ENCODE assay signal across 8 cellular contexts in the genomic region with DNA sequence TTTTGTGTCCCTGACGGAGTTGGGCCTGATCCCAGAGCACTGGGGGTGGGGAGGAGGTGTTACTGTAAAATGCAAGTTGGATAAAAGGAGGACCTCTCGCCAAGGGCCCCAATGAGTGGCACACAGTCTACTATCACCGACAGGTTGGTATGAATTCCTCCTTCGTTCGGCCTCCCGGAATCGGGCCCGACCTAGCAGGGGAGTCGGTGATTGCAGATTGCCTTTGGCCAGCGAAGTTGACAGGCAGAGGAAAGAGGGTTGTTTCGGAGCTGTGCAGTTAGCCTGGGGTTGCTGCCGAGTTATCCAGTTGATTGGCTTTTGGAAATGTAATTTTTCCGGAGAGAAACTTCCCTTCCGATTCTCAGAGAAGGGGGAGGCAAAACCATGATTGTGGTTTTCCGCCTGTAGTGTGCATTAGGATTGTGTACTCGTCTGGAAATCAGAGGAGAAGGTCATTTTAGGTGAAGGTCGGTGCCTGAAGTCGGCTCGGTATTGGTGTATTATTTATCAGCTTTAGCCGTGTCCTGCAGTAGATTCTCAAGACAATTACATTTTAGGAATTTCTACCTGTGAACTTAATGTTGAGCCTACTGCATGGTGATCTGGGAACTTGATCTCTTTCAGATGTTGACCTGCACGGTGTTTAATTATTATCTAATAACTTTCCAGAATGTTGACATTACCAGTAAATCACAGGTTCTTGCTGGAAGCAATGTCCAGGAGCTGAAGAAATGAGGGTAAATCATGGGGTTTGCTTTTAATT. TPM values are rescaled to one million over a fixed set of nuclear protein-coding genes. Genes with fewer than 3 reads are reported as not detected.
DNase-seq lines count a peak whose midpoint lies in the region; ATAC-seq and TF ChIP-seq lines count a peak whose summit lies in the region.

No MANE protein-coding gene starts in this region.

- ATAC-seq in HG03108 (IDR thresholded peaks at IDR 0.05; ENCODE audit: unreplicated experiment) = no peak
- ATAC-seq in GM21367 (IDR thresholded peaks at IDR 0.05; ENCODE audit: unreplicated experiment) = no peak

- TF ChIP-seq CTCF in cardiac fibroblast (IDR thresholded peaks at IDR 0.05; ENCODE audit: low read depth, low read length) = no peak
- no peak for TF ChIP-seq CTCF in stomach (IDR thresholded peaks at IDR 0.05)

- DNase-seq in activated CD4-positive, alpha-beta T cell treated with anti-CD3 and anti-CD28 coated beads for 48 hours = peak; percentile 22
- DNase-seq in activated CD4-positive, alpha-beta T cell treated with anti-CD3 and anti-CD28 coated beads, Interleukin-2, amount 50 U/mL, for 1 hour = no peak
- DNase-seq in RPMI7951 (ENCODE audit: low read depth) (peak; percentile 81), cardiac fibroblast (ENCODE audit: low read depth in 2 of 2) (peak in 1 of 2 donors; percentile 39), left kidney (ENCODE audit: low read depth, low spot score) (peak; percentile 61), stomach (no peak)

- no peak for TF ChIP-seq EP300 in stomach (IDR thresholded peaks at IDR 0.05)

- WGBS in stomach, 5 donors = 2 to 4% (median 3%) methylated on average over 21 of the region's 21 CpGs

- peak overlapping the region; percentile 87 to 100 (median 99) for H3K27ac ChIP-seq in stomach

- TF ChIP-seq POLR2A in stomach (IDR thresholded peaks at IDR 0.05) = no peak

- no peaks in the 10 kb centered on the region for H3K27me3 ChIP-seq in stomach

- intact Hi-C loops in stomach (cut with DNase I; ENCODE audit: low total_unique reads) = no loop called here

- H3K4me3 ChIP-seq in cardiac fibroblast (replicated peaks in 1 of 2; ENCODE audit: low read depth in 2 of 2, low read length in 2 of 2) (peak overlapping the region; percentile 84 to 87), stomach (peak overlapping the region; percentile 81 to 94 (median 88))

- no peaks in the 10 kb centered on the region for H3K36me3 ChIP-seq in stomach

- no peaks in the 10 kb centered on the region for H3K9me3 ChIP-seq in stomach

- peaks cover 5 to 77% (median 61%) of the 10 kb centered on the region in 4 donors for H3K4me1 ChIP-seq in stomach

RNA-seq across cellular contexts. Expression of a gene that starts 1.1 kb away (rescaled TPM):
- 42.0 and 46.4 TPM in 2 replicates for total RNA-seq in RPMI7951 (2014; rRNA removed; shearing (Covaris generic))
- 100 to 1,000 TPM in 2 of 5 donors, 10 to 100 TPM in 3; 30.4 to 186 (median 97.7) TPM for total RNA-seq in stomach
- 10 to 100 TPM; 11.5 to 23.5 (median 21.2) TPM for polyA plus RNA-seq in stomach

RNA-seq across cellular contexts. Expression of a gene that starts 12.2 kb away (rescaled TPM):
- 3.4 and 4.9 TPM in 2 replicates for total RNA-seq in RPMI7951 (2014; rRNA removed; shearing (Covaris generic))
- 10 to 100 TPM in 1 of 5 donors, 1 to 10 TPM in 2, under 1 TPM in 1, not detected in 1; 0.58 to 81.2 (median 6.3) TPM for total RNA-seq in stomach
- polyA plus RNA-seq in stomach = 1 to 10 TPM in 1 of 3 donors, under 1 TPM in 2; 0.76 to 1.8 (median 0.93) TPM

Comparison
In these comparisons a context has a peak if more than half of its experiments do, and no peak if none do; other contexts are left out.
1. DNase-seq: peak in activated CD4-positive, alpha-beta T cell treated with anti-CD3 and anti-CD28 coated beads for 48 hours (single experiment), RPMI7951 (single experiment) and left kidney (single experiment); none in activated CD4-positive, alpha-beta T cell treated with anti-CD3 and anti-CD28 coated beads, Interleukin-2, amount 50 U/mL, for 1 hour (single experiment) and stomach (single experiment).